In the genomic region with DNA sequence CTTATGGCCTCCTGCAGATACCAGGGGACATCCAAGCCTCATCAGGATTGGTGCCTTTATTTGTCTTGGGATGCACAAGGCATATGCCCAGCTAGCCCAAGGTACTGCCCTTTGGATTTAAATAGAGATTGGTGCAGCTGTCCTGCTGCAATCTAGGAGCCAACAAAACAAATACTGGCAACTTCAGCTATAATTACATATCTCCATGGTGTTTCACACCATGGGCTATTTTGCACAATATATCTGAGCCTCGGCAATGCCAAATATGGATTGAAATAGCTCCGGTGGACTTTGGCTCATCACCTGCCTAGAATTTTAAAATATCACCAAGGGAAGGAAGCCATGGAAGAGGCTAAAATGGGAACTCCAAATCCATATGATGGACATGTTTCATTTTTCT, we compare ENCODE assay signal across 11 cellular contexts.
"Had no signal": no experiment of that assay in that cellular context is flagged by ENCODE, and none has a peak within 500 bp of the region (broad histone marks: within the 10 kb centered on the region; RNA-seq: fewer than 3 reads in every experiment).

No MANE protein-coding gene starts in this region.

- DNase-seq: activated CD4-positive, CD25-positive, alpha-beta regulatory T cell treated with anti-CD3 and anti-CD28 coated beads, Interleukin-2, amount 50 U/mL, for 72 hours; activated naive CD4-positive, alpha-beta T cell treated with Interleukin-2 at 50 U/mL for 16 hours; effector memory CD4-positive, alpha-beta T cell; foreskin fibroblast; glutamatergic neuron; immature natural killer cell; lower lobe of right lung; naive B cell; pancreas had no signal

- H3K4me3 ChIP-seq: lower lobe of right lung, pancreas, vagina had no signal

- H3K27ac ChIP-seq: lower lobe of right lung, pancreas, vagina had no signal

- H3K36me3 ChIP-seq: lower lobe of right lung, pancreas, vagina had no signal

- H3K9me3 ChIP-seq: lower lobe of right lung, pancreas, vagina had no signal

- ATAC-seq: lower lobe of right lung; pancreas; stimulated activated memory B cell treated with anti-CD40 and anti-IgM and Interleukin-4, amounts not matched to agents 10 μg/mL and 1 μg/mL and 100 μg/mL, for 72 hours had no signal

- H3K4me1 ChIP-seq: lower lobe of right lung, vagina had no signal

- H3K27me3 ChIP-seq: pancreas, vagina had no signal
